24 cellular contexts compared by ENCODE assay signal in the genomic region with DNA sequence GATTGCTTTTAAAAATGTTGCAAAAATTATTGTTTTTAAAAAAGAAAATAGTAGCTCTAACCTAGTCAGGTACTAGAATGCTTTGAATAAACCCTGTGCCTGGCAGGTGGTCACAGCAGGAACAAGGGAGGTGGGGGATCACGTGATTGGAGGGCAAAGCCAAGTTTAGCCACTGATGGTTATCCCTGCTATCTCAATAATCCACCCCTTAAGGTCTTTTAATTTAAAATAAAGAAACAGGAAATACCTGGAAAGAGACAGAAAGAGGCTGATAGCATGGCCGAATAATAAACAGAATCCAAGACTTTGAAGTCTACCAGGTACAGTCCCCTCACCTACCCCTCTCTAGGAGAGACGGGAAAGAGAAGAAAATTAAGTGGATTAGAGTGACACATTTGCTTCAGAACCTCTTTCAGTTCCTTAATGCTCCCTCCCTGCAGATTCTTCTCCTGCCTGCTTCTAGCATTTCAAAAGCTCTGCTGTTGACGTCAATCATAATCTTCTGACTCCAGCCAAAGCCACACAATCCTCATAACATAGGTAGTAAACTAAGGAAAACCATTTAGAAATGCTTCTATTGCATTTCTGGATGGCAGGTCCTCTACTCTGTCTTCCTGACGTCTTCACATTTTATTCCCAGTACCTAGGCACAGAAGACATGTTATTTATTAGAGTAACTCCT.
DNase-seq lines count a peak whose midpoint lies in the region; ATAC-seq and TF ChIP-seq lines count a peak whose summit lies in the region.
"Had no signal": no experiment of that assay in that cellular context is flagged by ENCODE, and none has a peak within 500 bp of the region (broad histone marks: within the 10 kb centered on the region; RNA-seq: fewer than 3 reads in every experiment).

No MANE protein-coding gene starts in this region.

- H3K4me1 ChIP-seq in SJCRH30 (peaks cover 28% of the 10 kb centered on the region), left lung (no peaks in the 10 kb centered on the region)
- H3K4me1 ChIP-seq: HAP-1, prostate gland, sigmoid colon had no signal

- H3K27me3 ChIP-seq in SJCRH30 (no peaks in the 10 kb centered on the region), left lung (no peaks in the 10 kb centered on the region)
- H3K27me3 ChIP-seq: hepatocyte, neutrophil, sigmoid colon, suprapubic skin had no signal

- no peaks in the 10 kb centered on the region for H3K36me3 ChIP-seq in SJCRH30
- H3K36me3 ChIP-seq in left lung = no peaks in the 10 kb centered on the region
- H3K36me3 ChIP-seq: HAP-1, neutrophil, prostate gland, sigmoid colon, suprapubic skin had no signal

- DNase-seq in NOMO-1 (lab: John Stamatoyannopoulos, UW; ENCODE audit: unreplicated experiment in 2 of 2) (peak; percentile 19 to 63), NOMO-1 treated with dmso at 0.1 percent for 144 hours (lab: John Stamatoyannopoulos, UW; ENCODE audit: unreplicated experiment) (no peak), SJCRH30 (peak; percentile 24 to 65), left lung (no peak), SW480 (ENCODE audit: low spot score) (no peak), HT-29 (ENCODE audit: low spot score) (no peak), NCI-H2196 (lab: John Stamatoyannopoulos, UW; ENCODE audit: unreplicated experiment) (no peak)
- DNase-seq: 8988T; activated CD4-positive, alpha-beta T cell treated with anti-CD3 and anti-CD28 coated beads, Interleukin-2, amount 10 ng/mL, durations not matched to agents 7 days and 5 days; activated naive CD4-positive, alpha-beta T cell; activated T-cell treated with anti-CD3 and anti-CD28 coated beads, Interleukin-2, amount 50 U/mL, for 24 hours; NCI-H1436 treated with DMSO at 0.1 percent for 48 hours; RPMI8226; sigmoid colon; SK-N-SH; stimulated activated naive CD4-positive, alpha-beta T cell; T-helper 17 cell had no signal

- ATAC-seq in left lung = peak; percentile 13
- no peak for ATAC-seq in GM18873 (IDR thresholded peaks at IDR 0.05; ENCODE audit: low FRiP score, unreplicated experiment)
- ATAC-seq: T-helper 17 cell had no signal

- no peak overlapping the region for H3K4me3 ChIP-seq in SJCRH30
- H3K4me3 ChIP-seq in left lung = no peak overlapping the region
- H3K4me3 ChIP-seq: HAP-1, hepatocyte, prostate gland, sigmoid colon, suprapubic skin had no signal

- H3K27ac ChIP-seq in SJCRH30 (0 out of 2 replicates have a peak overlapping the region, but pooled peaks have one; percentile 17), left lung (no peak overlapping the region)
- H3K27ac ChIP-seq: hepatocyte, KMS-11, neutrophil, prostate gland, sigmoid colon, suprapubic skin had no signal

- no peaks in the 10 kb centered on the region for H3K9me3 ChIP-seq in SJCRH30 (replicated peaks)
- no peaks in the 10 kb centered on the region for H3K9me3 ChIP-seq in left lung
- H3K9me3 ChIP-seq: HAP-1, neutrophil, prostate gland, sigmoid colon, SK-N-SH, suprapubic skin had no signal

- TF ChIP-seq CTCF in left lung (IDR thresholded peaks at IDR 0.05) = no peak

- intact Hi-C loops in left lung (cut with DNase I) = no loop called here

Comparison
In these comparisons a context has a peak if more than half of its experiments do, and no peak if none do; other contexts are left out.
1. DNase-seq: peak in NOMO-1 (2 of 2) and SJCRH30 (2 of 2); none in NOMO-1 treated with dmso at 0.1 percent for 144 hours (single experiment), left lung (0 of 2), SW480 (single experiment), HT-29 (single experiment) and NCI-H2196 (single experiment).